Comparison of ENCODE assay signal across 9 cellular contexts in the genomic region with DNA sequence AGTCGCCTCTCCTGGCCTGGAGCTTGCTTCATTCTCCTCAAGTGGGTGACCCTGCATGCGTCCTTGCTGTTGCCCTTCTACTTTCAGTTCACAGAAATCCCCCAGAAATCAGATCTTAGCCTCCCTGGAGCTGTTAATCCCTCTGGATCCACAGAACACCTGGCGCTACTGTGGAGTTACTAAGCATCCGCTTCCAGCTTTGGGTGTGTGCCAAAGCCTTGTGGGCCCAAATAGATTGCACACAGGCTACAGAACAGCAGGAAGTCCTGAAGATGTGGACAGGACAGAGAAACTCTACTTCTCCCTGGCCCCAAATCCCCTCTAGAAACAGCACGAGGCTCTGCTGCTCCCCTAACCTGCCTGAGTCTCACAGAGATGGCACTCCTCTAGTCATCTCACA. TPM values are rescaled to one million over a fixed set of nuclear protein-coding genes. Genes with fewer than 3 reads are reported as not detected.
A peak's percentile ranks its signal among the peaks of the same experiment; 100 is the strongest.
DNase-seq lines count a peak whose midpoint lies in the region; ATAC-seq and TF ChIP-seq lines count a peak whose summit lies in the region.
"Had no signal": no experiment of that assay in that cellular context is flagged by ENCODE, and none has a peak within 500 bp of the region (broad histone marks: within the 10 kb centered on the region; RNA-seq: fewer than 3 reads in every experiment).

No MANE protein-coding gene starts in this region.

- POLR2A ChIA-PET in HEK293T (lab: Yijun Ruan, JAX) = no interaction called here

- CTCF ChIA-PET in HEK293T (lab: Yijun Ruan, JAX) = no interaction called here

- no peak for ATAC-seq in GM19035 (IDR thresholded peaks at IDR 0.05; ENCODE audit: unreplicated experiment)

- DNase-seq in HT1080 (ENCODE audit: low read depth) (peak; percentile 72), RPMI7951 (ENCODE audit: low read depth) (peak; percentile 58), glomerular visceral epithelial cell (ENCODE audit: extremely low spot score) (peak; percentile 67), smooth muscle cell of the brain vasculature (ENCODE audit: low read depth, low spot score) (peak; percentile 62), HEK293T (ENCODE audit: extremely low spot score) (no peak), mesenteric fat pad (ENCODE audit: low spot score) (no peak), GM19238 (ENCODE audit: insufficient read length, low spot score) (no peak)
- DNase-seq: NCI-H226 had no signal

TF ChIP-seq in HEK293T, 16 proteins besides CTCF, POLR2A, EP300 and RAD21:
- no peak for TF ChIP-seq BHLHE40 (IDR thresholded peaks at IDR 0.05; ENCODE audit: borderline replicate concordance)
- no peak for TF ChIP-seq FOXM1 (IDR thresholded peaks at IDR 0.05; ENCODE audit: borderline replicate concordance)
- TF ChIP-seq, protein P1, sequence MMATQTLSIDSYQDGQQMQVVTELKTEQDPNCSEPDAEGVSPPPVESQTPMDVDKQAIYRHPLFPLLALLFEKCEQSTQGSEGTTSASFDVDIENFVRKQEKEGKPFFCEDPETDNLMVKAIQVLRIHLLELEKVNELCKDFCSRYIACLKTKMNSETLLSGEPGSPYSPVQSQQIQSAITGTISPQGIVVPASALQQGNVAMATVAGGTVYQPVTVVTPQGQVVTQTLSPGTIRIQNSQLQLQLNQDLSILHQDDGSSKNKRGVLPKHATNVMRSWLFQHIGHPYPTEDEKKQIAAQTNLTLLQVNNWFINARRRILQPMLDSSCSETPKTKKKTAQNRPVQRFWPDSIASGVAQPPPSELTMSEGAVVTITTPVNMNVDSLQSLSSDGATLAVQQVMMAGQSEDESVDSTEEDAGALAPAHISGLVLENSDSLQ (IDR thresholded peaks at IDR 0.05) = no peak
- TF ChIP-seq FOXK2 (IDR thresholded peaks at IDR 0.05) = no peak
- no peak for TF ChIP-seq TARDBP (IDR thresholded peaks at IDR 0.05)
- no peak for TF ChIP-seq HDGF (IDR thresholded peaks at IDR 0.05; ENCODE audit: borderline replicate concordance)
- TF ChIP-seq LEF1 (IDR thresholded peaks at IDR 0.05; ENCODE audit: borderline replicate concordance) = no peak
- TF ChIP-seq CTBP1 (IDR thresholded peaks at IDR 0.05; ENCODE audit: borderline replicate concordance) = no peak
- TF ChIP-seq L3MBTL2 (conservative IDR thresholded peaks at IDR 0.05) = no peak
- TF ChIP-seq SUZ12 (IDR thresholded peaks at IDR 0.05) = no peak
- TF ChIP-seq SP1 (IDR thresholded peaks at IDR 0.05) = no peak
- no peak for TF ChIP-seq NFRKB (IDR thresholded peaks at IDR 0.05)
- no peak for TF ChIP-seq ZNF384 (IDR thresholded peaks at IDR 0.05)
- TF ChIP-seq ARNT (IDR thresholded peaks at IDR 0.05) = no peak
- no peak for TF ChIP-seq FOXA1 (IDR thresholded peaks at IDR 0.05)
- TF ChIP-seq ELF4 (IDR thresholded peaks at IDR 0.05) = no peak

RNA-seq across cellular contexts. Expression of a gene that starts 36.6 kb away (rescaled TPM):
- 11.4 and 17.9 TPM in 2 replicates for total RNA-seq in HT1080 (2014; rRNA removed; shearing (Covaris generic))
- polyA plus RNA-seq in HT1080 (2015; cell fraction: cytosol; rRNA removed) = 80.7 and 84.4 TPM in 2 replicates
- polyA plus RNA-seq in HT1080 (2015; cell fraction: nucleus; rRNA removed) = 36.5 and 45.3 TPM in 2 replicates
- total RNA-seq in RPMI7951 (2014; rRNA removed; shearing (Covaris generic)) = 38.4 and 38.8 TPM in 2 replicates
- total RNA-seq in mesenteric fat pad = 200 TPM

Comparison
In these comparisons a context has a peak if more than half of its experiments do, and no peak if none do; other contexts are left out.
1. DNase-seq: peak in HT1080 (single experiment), RPMI7951 (single experiment), glomerular visceral epithelial cell (single experiment) and smooth muscle cell of the brain vasculature (single experiment); none in HEK293T (single experiment), mesenteric fat pad (single experiment) and GM19238 (single experiment).